26 cellular contexts compared by ENCODE assay signal in genomic region chr6:85469276-85470022, GRCh38. TPM values are rescaled to one million over a fixed set of nuclear protein-coding genes. Genes with fewer than 3 reads are reported as not detected.
DNase-seq lines count a peak whose midpoint lies in the region; ATAC-seq and TF ChIP-seq lines count a peak whose summit lies in the region.
"Had no signal": no experiment of that assay in that cellular context is flagged by ENCODE, and none has a peak within 500 bp of the region (broad histone marks: within the 10 kb centered on the region; RNA-seq: fewer than 3 reads in every experiment).

No MANE protein-coding gene starts in this region.

- TF ChIP-seq CTCF in HEK293 (tag by site-specific recombination; IDR thresholded peaks at IDR 0.05) = no peak
- no peak for TF ChIP-seq CTCF in ascending aorta (IDR thresholded peaks at IDR 0.05)
- no peak for TF ChIP-seq CTCF in osteocyte (IDR thresholded peaks at IDR 0.05)

- H3K4me3 ChIP-seq in ACC112 (ENCODE audit: low read depth, low read length) (no peak overlapping the region), HEK293 (ENCODE audit: low read depth, low read length) (no peak overlapping the region), ascending aorta (no peak overlapping the region)
- H3K4me3 ChIP-seq: BLaER1, coronary artery, lower lobe of right lung, sigmoid colon, upper lobe of right lung had no signal

- H3K4me1 Mint-ChIP-seq in osteocyte (ENCODE audit: unreplicated experiment) = peaks cover 73% of the 10 kb centered on the region
- H3K4me1 Mint-ChIP-seq in T-helper 2 cell treated with Interferon-gamma antibody and Interleukin-4, amounts not matched to agents 5 μg/mL and 100 μg/mL, for 36 hours (ENCODE audit: low read depth) = peaks cover 22% of the 10 kb centered on the region

- ATAC-seq in GM19395 (IDR thresholded peaks at IDR 0.05; ENCODE audit: unreplicated experiment) (no peak), GM21528 (IDR thresholded peaks at IDR 0.05; ENCODE audit: low FRiP score, unreplicated experiment) (no peak)
- ATAC-seq: activated T-cell treated with anti-CD3 and anti-CD28 coated beads, Interleukin-2, amount 50 U/mL, for 72 hours; lower lobe of right lung; upper lobe of right lung had no signal

- H3K27me3 ChIP-seq in ACC112 (ENCODE audit: insufficient read depth, low read length) (no peaks in the 10 kb centered on the region), ascending aorta (no peaks in the 10 kb centered on the region)
- H3K27me3 ChIP-seq: BLaER1, sigmoid colon, upper lobe of right lung had no signal

- H3K36me3 ChIP-seq in ACC112 (ENCODE audit: insufficient read depth, low read length) = peaks cover 56% of the 10 kb centered on the region
- no peaks in the 10 kb centered on the region for H3K36me3 ChIP-seq in HEK293 (ENCODE audit: control insufficient read depth in 2 of 2, insufficient read depth in 1 of 2, low read length in 2 of 2)
- H3K36me3 ChIP-seq in ascending aorta = no peaks in the 10 kb centered on the region
- H3K36me3 ChIP-seq: BLaER1, lower lobe of right lung, upper lobe of right lung had no signal

- DNase-seq in ascending aorta (ENCODE audit: low spot score in 2 of 2) (no peak), osteocyte (ENCODE audit: extremely low spot score, unreplicated experiment) (no peak)
- DNase-seq in T-helper 2 cell treated with Interferon-gamma antibody and Interleukin-4, amounts not matched to agents 5 μg/mL and 100 μg/mL, for 36 hours (ENCODE audit: low spot score) = no peak
- no peak for DNase-seq in stimulated activated CD4-positive, alpha-beta T cell treated with anti-CD3 and anti-CD28 coated beads, Interleukin-15, amount 100 ng/mL, for 24 hours
- DNase-seq: ACHN; activated CD4-positive, alpha-beta T cell treated with anti-CD3 and anti-CD28 coated beads, Interleukin-2, amount 10 ng/mL, durations not matched to agents 7 days and 5 days; activated naive CD4-positive, alpha-beta T cell treated with anti-CD3 and anti-CD28 coated beads for 36 hours; activated T-cell treated with anti-CD3 and anti-CD28 coated beads, Interleukin-2, amount 50 U/mL, for 72 hours; COR-L47; DMS79 treated with DMSO at 0.1 percent for 48 hours; H7; islet precursor cell; lower lobe of right lung; NCI-H1092 treated with DMSO at 0.1 percent for 48 hours; NCI-H2029 treated with DMSO at 0.1 percent for 48 hours; NCI-H510A; sigmoid colon; upper lobe of right lung had no signal

- peaks cover 66% of the 10 kb centered on the region for H3K79me2 ChIP-seq in ACC112 (ENCODE audit: control insufficient read depth, insufficient read depth, low read length, unreplicated experiment)

- POLR2A ChIA-PET in HEK293 (lab: Yijun Ruan, JAX) = no interaction called here

- H3K4me3 Mint-ChIP-seq in osteocyte (ENCODE audit: unreplicated experiment) = no peak overlapping the region
- no peak overlapping the region for H3K4me3 Mint-ChIP-seq in T-helper 2 cell treated with Interferon-gamma antibody and Interleukin-4, amounts not matched to agents 5 μg/mL and 100 μg/mL, for 36 hours
- H3K4me3 Mint-ChIP-seq: activated CD4-positive, alpha-beta T cell treated with anti-CD3 and anti-CD28 coated beads, Interleukin-2, amount 10 ng/mL, durations not matched to agents 7 days and 5 days; activated naive CD4-positive, alpha-beta T cell treated with anti-CD3 and anti-CD28 coated beads for 36 hours; activated T-cell treated with anti-CD3 and anti-CD28 coated beads, Interleukin-2, amount 50 U/mL, for 72 hours had no signal

- H3K9me3 Mint-ChIP-seq in osteocyte (ENCODE audit: unreplicated experiment) = no peaks in the 10 kb centered on the region
- no peaks in the 10 kb centered on the region for H3K9me3 Mint-ChIP-seq in T-helper 2 cell treated with Interferon-gamma antibody and Interleukin-4, amounts not matched to agents 5 μg/mL and 100 μg/mL, for 36 hours
- H3K9me3 Mint-ChIP-seq: activated CD4-positive, alpha-beta T cell treated with anti-CD3 and anti-CD28 coated beads, Interleukin-2, amount 10 ng/mL, durations not matched to agents 7 days and 5 days; activated naive CD4-positive, alpha-beta T cell treated with anti-CD3 and anti-CD28 coated beads for 36 hours; activated T-cell treated with anti-CD3 and anti-CD28 coated beads, Interleukin-2, amount 50 U/mL, for 72 hours had no signal

- H3K4me1 ChIP-seq in ACC112 (ENCODE audit: control insufficient read depth, insufficient read depth, low read length, unreplicated experiment) (peaks cover 77% of the 10 kb centered on the region), HEK293 (ENCODE audit: control insufficient read depth, insufficient read depth, low read length) (no peaks in the 10 kb centered on the region), ascending aorta (peaks cover 6 to 46% of the 10 kb centered on the region in 2 donors)
- H3K4me1 ChIP-seq: upper lobe of right lung had no signal

- H3K27ac Mint-ChIP-seq in osteocyte (ENCODE audit: unreplicated experiment) = peak overlapping the region; percentile 54
- H3K27ac Mint-ChIP-seq in T-helper 2 cell treated with Interferon-gamma antibody and Interleukin-4, amounts not matched to agents 5 μg/mL and 100 μg/mL, for 36 hours = no peak overlapping the region
- H3K27ac Mint-ChIP-seq: activated CD4-positive, alpha-beta T cell treated with anti-CD3 and anti-CD28 coated beads, Interleukin-2, amount 10 ng/mL, durations not matched to agents 7 days and 5 days; activated naive CD4-positive, alpha-beta T cell treated with anti-CD3 and anti-CD28 coated beads for 36 hours; activated T-cell treated with anti-CD3 and anti-CD28 coated beads, Interleukin-2, amount 50 U/mL, for 72 hours; progenitor cell of endocrine pancreas had no signal

- H3K27me3 Mint-ChIP-seq in osteocyte (ENCODE audit: unreplicated experiment) = no peaks in the 10 kb centered on the region
- H3K27me3 Mint-ChIP-seq in T-helper 2 cell treated with Interferon-gamma antibody and Interleukin-4, amounts not matched to agents 5 μg/mL and 100 μg/mL, for 36 hours (ENCODE audit: low read depth) = no peaks in the 10 kb centered on the region
- H3K27me3 Mint-ChIP-seq: activated CD4-positive, alpha-beta T cell treated with anti-CD3 and anti-CD28 coated beads, Interleukin-2, amount 10 ng/mL, durations not matched to agents 7 days and 5 days; progenitor cell of endocrine pancreas had no signal

- no peak overlapping the region for H2AFZ ChIP-seq in ACC112 (ENCODE audit: low read length, unreplicated experiment)

- H3K36me3 Mint-ChIP-seq in osteocyte (ENCODE audit: unreplicated experiment) = peaks cover 40% of the 10 kb centered on the region
- H3K36me3 Mint-ChIP-seq in T-helper 2 cell treated with Interferon-gamma antibody and Interleukin-4, amounts not matched to agents 5 μg/mL and 100 μg/mL, for 36 hours (ENCODE audit: low read depth) = peaks cover 4% of the 10 kb centered on the region

- CTCF ChIA-PET in HEK293 (lab: Yijun Ruan, JAX) = interaction anchor here (1.8 to 5.7 kb wide), 2 partner anchors 12 to 114 kb away, joined by 7 to 58 read pairs; no protein-coding TSS in a partner anchor

- no peaks in the 10 kb centered on the region for H3K9me3 ChIP-seq in HEK293 (ENCODE audit: control insufficient read depth, insufficient read depth, low read depth, low read length)
- H3K9me3 ChIP-seq in ascending aorta = no peaks in the 10 kb centered on the region
- H3K9me3 ChIP-seq: BLaER1, lower lobe of right lung, sigmoid colon, upper lobe of right lung had no signal

- H3K27ac ChIP-seq in ACC112 (ENCODE audit: low read depth, low read length) (peak overlapping the region; percentile 100), HEK293 (ENCODE audit: extremely low read depth, low read depth, low read length) (no peak overlapping the region), ascending aorta (peak overlapping the region; percentile 73 to 77)
- H3K27ac ChIP-seq: BLaER1, HL-60, lower lobe of right lung, sigmoid colon, upper lobe of right lung had no signal

- intact Hi-C loops in ascending aorta (cut with DNase I) = loop anchor here (10.0 kb wide), 2 partner anchors 205 to 1045 kb away; no protein-coding TSS in a partner anchor

TF ChIP-seq in HEK293, 187 proteins besides CTCF, POLR2A, EP300 and RAD21:
- TF ChIP-seq ZBTB20 (tag by site-specific recombination; IDR thresholded peaks at IDR 0.05) (no peak), SP7 (tag by site-specific recombination; IDR thresholded peaks at IDR 0.05) (peak; percentile 98)

RNA-seq across cellular contexts. Expression of gene NT5E, which starts 19.6 kb away (rescaled TPM):
- total RNA-seq in ascending aorta (143 TPM), osteocyte (193 and 197 TPM in 2 replicates)
